Comparison of ENCODE assay signal across 25 cellular contexts in the genomic region with DNA sequence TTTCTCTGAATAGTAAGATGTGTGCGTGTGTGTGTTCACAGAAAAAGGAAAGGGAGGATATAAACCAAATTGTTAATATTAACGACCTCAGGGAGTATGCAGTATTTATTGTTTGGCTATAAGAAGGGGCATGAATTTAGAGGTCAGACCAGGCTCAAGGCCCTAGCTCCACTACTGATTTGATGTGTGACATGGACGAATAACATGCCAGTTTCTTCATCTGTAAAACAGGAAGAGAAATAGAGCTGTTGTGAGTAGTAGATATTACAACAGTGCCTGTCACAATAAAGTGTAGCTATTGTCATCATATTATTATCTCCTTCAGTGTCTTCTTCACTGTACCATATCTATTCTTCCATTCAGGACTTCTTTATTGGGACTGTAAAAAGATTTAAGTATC. TPM values are rescaled to one million over a fixed set of nuclear protein-coding genes. Genes with fewer than 3 reads are reported as not detected.
DNase-seq lines count a peak whose midpoint lies in the region; ATAC-seq, FAIRE-seq and TF ChIP-seq lines count a peak whose summit lies in the region.
"Had no signal": no experiment of that assay in that cellular context is flagged by ENCODE, and none has a peak within 500 bp of the region (broad histone marks: within the 10 kb centered on the region; RNA-seq: fewer than 3 reads in every experiment).

No MANE protein-coding gene starts in this region.

- peak overlapping the region in 1 of 2 donors; percentile 43 for H3K4me3 Mint-ChIP-seq in CD14-positive monocyte
- H3K4me3 Mint-ChIP-seq: activated naive CD4-positive, alpha-beta T cell treated with anti-CD3 and anti-CD28 coated beads, Interleukin-2, amount 50 U/mL, for 24 hours had no signal

- no peak for FAIRE-seq in K562 (lab: Jason Lieb, UNC)

- H3K9me3 ChIP-seq in K562 (replicated peaks; ENCODE audit: control insufficient read depth, insufficient read depth, low read depth, low read length) (no peaks in the 10 kb centered on the region), neutrophil (no peaks in the 10 kb centered on the region), tibial nerve (no peaks in the 10 kb centered on the region)
- H3K9me3 ChIP-seq: colonic mucosa, spleen had no signal

- CTCF ChIA-PET in K562 (lab: Yijun Ruan, JAX; ENCODE audit: low intra/inter-chr PET ratio) = no interaction called here

- H3K27ac Mint-ChIP-seq in CD14-positive monocyte = peak overlapping the region; percentile 43 to 91 (median 78)
- H3K27ac Mint-ChIP-seq: activated naive CD4-positive, alpha-beta T cell treated with anti-CD3 and anti-CD28 coated beads, Interleukin-2, amount 50 U/mL, for 24 hours had no signal

- BruUV-seq in K562 (replicated peaks; lab: Mats Ljungman, UMichigan) = no TSS peak

- H3K4me1 ChIP-seq in K562 (replicated peaks in 1 of 2; ENCODE audit: control insufficient read depth in 2 of 2, insufficient read depth in 2 of 2, low read length in 2 of 2) (peaks cover 3 to 9% of the 10 kb centered on the region in 2 experiments; a peak in 4 of 5 replicates), neutrophil (ENCODE audit: control insufficient read depth in 1 of 2, insufficient read depth in 1 of 2, low read depth in 1 of 2, low read length in 1 of 2) (peaks cover 71 to 75% of the 10 kb centered on the region in 2 experiments), tibial nerve (peaks cover 0 to 18% (median 10%) of the 10 kb centered on the region in 4 donors)

- POLR2A ChIA-PET in K562 (lab: Yijun Ruan, JAX) = interaction anchor here (0.6 to 24.3 kb wide), 7 partner anchors 10 to 116 kb away, joined by 3 to 1576 read pairs (median 4); partner anchors contain the start of genes CAPG and SH2D6

- peaks cover 33% of the 10 kb centered on the region for H3K79me2 ChIP-seq in K562 (ENCODE audit: control insufficient read depth, insufficient read depth, low read length)

- peaks cover 0 to 2% (median 0%) of the 10 kb centered on the region in 7 donors for H3K9me3 Mint-ChIP-seq in CD14-positive monocyte
- H3K9me3 Mint-ChIP-seq: activated naive CD4-positive, alpha-beta T cell treated with anti-CD3 and anti-CD28 coated beads, Interleukin-2, amount 50 U/mL, for 24 hours had no signal

- H3K27ac ChIP-seq in K562 (ENCODE audit: extremely low read depth, low read depth, low read length) (no peak overlapping the region), neutrophil (peak overlapping the region; percentile 77), tibial nerve (peak overlapping the region in 2 of 4 donors; percentile 8 to 99)
- H3K27ac ChIP-seq: brain microvascular endothelial cell, colonic mucosa, PC-9, SJCRH30 had no signal

- no peak for TF ChIP-seq EP300 in K562 (IDR thresholded peaks at IDR 0.05; ENCODE audit: low read length)
- no peak for TF ChIP-seq EP300 in tibial nerve (IDR thresholded peaks at IDR 0.05)

- WGBS in K562 (ENCODE audit: insufficient coverage, low coverage, missing lambda C conversion rate) = 32% methylated on average over 3 of the region's 3 CpGs
- WGBS in tibial nerve, 2 donors = 69 to 76% methylated on average over 3 of the region's 3 CpGs

- TF ChIP-seq RAD21 in K562 (CRISPR knock-in tag; conservative IDR thresholded peaks at IDR 0.05 in 1 of 2, IDR thresholded peaks at IDR 0.05 in 1 of 2) = no peak

- DNase-seq in CD14-positive monocyte (ENCODE audit: low spot score) (no peak), NB4 (ENCODE audit: low read depth) (peak; percentile 56), K562 (ENCODE audit: extremely low read depth in 1 of 4, low spot score in 3 of 4) (no peak), medulla oblongata (ENCODE audit: extremely low spot score) (no peak), HUDEP-2 (lab: John Stamatoyannopoulos, UW; ENCODE audit: unreplicated experiment in 76 of 76) (no peak), tibial nerve (ENCODE audit: low spot score in 2 of 2) (no peak)
- DNase-seq: activated CD4-positive, alpha-beta T cell treated with anti-CD3 and anti-CD28 coated beads for 1 hour; activated T-cell treated with anti-CD3 and anti-CD28 coated beads, Interleukin-2, amount 50 U/mL, for 48 hours; brain microvascular endothelial cell; C1 segment of cervical spinal cord; DMS 273 treated with DMSO at 0.1 percent for 48 hours; head of caudate nucleus; left colon; MM.1S; NCI-H187; NCI-H2227 treated with DMSO at 0.1 percent for 48 hours; NCI-H748 treated with DMSO at 0.1 percent for 48 hours; PC-9; SJCRH30; spleen had no signal

- H3K9me1 ChIP-seq in K562 (ENCODE audit: control insufficient read depth, insufficient read depth, low read length) = no peaks in the 10 kb centered on the region

- no peak overlapping the region for H3K9ac ChIP-seq in K562 (ENCODE audit: insufficient read depth in 1 of 2, low read depth in 2 of 2, low read length in 2 of 2)

- no peaks in the 10 kb centered on the region for H3K27me3 ChIP-seq in K562 (ENCODE audit: control insufficient read depth in 2 of 2, insufficient read depth in 2 of 2, low read length in 2 of 2)
- no peaks in the 10 kb centered on the region for H3K27me3 ChIP-seq in neutrophil
- H3K27me3 ChIP-seq in tibial nerve = no peaks in the 10 kb centered on the region
- H3K27me3 ChIP-seq: brain microvascular endothelial cell, colonic mucosa, SJCRH30, spleen had no signal

- H3K36me3 ChIP-seq in K562 (ENCODE audit: control insufficient read depth, insufficient read depth, low read length) (peaks cover 5% of the 10 kb centered on the region), neutrophil (no peaks in the 10 kb centered on the region), tibial nerve (no peaks in the 10 kb centered on the region)
- H3K36me3 ChIP-seq: colonic mucosa, spleen had no signal

- no peak overlapping the region for H2AFZ ChIP-seq in K562 (ENCODE audit: low read depth, low read length)
- H2AFZ ChIP-seq: PC-9 had no signal

- no peak for TF ChIP-seq POLR2A in NB4 (IDR thresholded peaks at IDR 0.05; ENCODE audit: extremely low read depth, insufficient read length)
- no peak for TF ChIP-seq POLR2A in K562 (conservative IDR thresholded peaks at IDR 0.05)
- no peak for TF ChIP-seq POLR2A in tibial nerve (IDR thresholded peaks at IDR 0.05)

- intact Hi-C loops in CD14-positive monocyte (cut with micrococcal nuclease) = loop anchor here (5.0 kb wide), 2 partner anchors 98 to 113 kb away; no protein-coding TSS in a partner anchor
- intact Hi-C loops in K562 (cut with micrococcal nuclease) = loop anchor here (5.0 kb wide), 1 partner anchor 98 kb away; no protein-coding TSS in a partner anchor

- H3K4me2 ChIP-seq in K562 (ENCODE audit: insufficient read depth, low read length) = no peak overlapping the region
- H3K4me2 ChIP-seq: PC-9 had no signal

- ATAC-seq in K562 (no peak), HG03097 (IDR thresholded peaks at IDR 0.05; ENCODE audit: low FRiP score, unreplicated experiment) (no peak)

- peaks cover 38% of the 10 kb centered on the region for H3K4me1 Mint-ChIP-seq in CD14-positive monocyte

- H3K4me3 ChIP-seq in NB4 (ENCODE audit: low read depth, low read length) = no peak overlapping the region
- H3K4me3 ChIP-seq in K562 = no peak overlapping the region
- H3K4me3 ChIP-seq in neutrophil (ENCODE audit: low read depth in 1 of 2, low read length in 1 of 2) = peak overlapping the region in 1 of 2 experiments; percentile 11
- H3K4me3 ChIP-seq in tibial nerve = no peak overlapping the region
- H3K4me3 ChIP-seq: colonic mucosa, PC-9, SJCRH30, spleen had no signal

- TF ChIP-seq CTCF in CD14-positive monocyte (IDR thresholded peaks at IDR 0.05) = no peak
- TF ChIP-seq CTCF in NB4 (IDR thresholded peaks at IDR 0.05; ENCODE audit: low read depth, low read length) = no peak
- no peak for TF ChIP-seq CTCF in K562 (IDR thresholded peaks at IDR 0.05 in 2 of 3, conservative IDR thresholded peaks at IDR 0.05 in 1 of 3; ENCODE audit: insufficient read depth in 2 of 3, low read depth in 1 of 3, low read length in 3 of 3)
- TF ChIP-seq CTCF in neutrophil (IDR thresholded peaks at IDR 0.05) = no peak
- TF ChIP-seq CTCF in tibial nerve (IDR thresholded peaks at IDR 0.05) = no peak

- in situ Hi-C loops in K562 (cut with MboI) = no loop called here

- H3K27me3 Mint-ChIP-seq in CD14-positive monocyte (ENCODE audit: low read depth in 3 of 3) = peaks cover 0 to 1% (median 0%) of the 10 kb centered on the region in 3 donors
- H3K27me3 Mint-ChIP-seq: activated naive CD4-positive, alpha-beta T cell treated with anti-CD3 and anti-CD28 coated beads, Interleukin-2, amount 50 U/mL, for 24 hours had no signal

- no peaks in the 10 kb centered on the region for H3K36me3 Mint-ChIP-seq in CD14-positive monocyte

- peaks cover 4% of the 10 kb centered on the region for H4K20me1 ChIP-seq in K562 (replicated peaks; ENCODE audit: control insufficient read depth, insufficient read depth, low read length)

RNA-seq across cellular contexts. Expression of gene MAT2A, which starts 4.1 kb away (rescaled TPM):
- polyA plus RNA-seq in CD14-positive monocyte = 100 to 1,000 TPM in 1 of 2 donors, 10 to 100 TPM in 1; 97.0 to 117 TPM
- 2,702 and 3,157 TPM in 2 replicates for total RNA-seq in K562 (2011; cell fraction: chromatin; rRNA removed; ENCODE audit: low replicate concordance)
- 1,250 and 1,264 TPM in 2 replicates for total RNA-seq in K562 (2011; cell fraction: nucleolus; rRNA removed)
- 2,042 and 2,843 TPM in 2 replicates for total RNA-seq in K562 (2011; cell fraction: nucleoplasm; rRNA removed)
- 176 and 192 TPM in 2 replicates for total RNA-seq in K562 (2014; rRNA removed)
- total RNA-seq in K562 (2014; rRNA removed; fragmentation: Illumina TruSeq; extraction: Trizol) = 236 and 242 TPM in 2 replicates
- 215 and 240 TPM in 2 replicates for total RNA-seq in K562 (2015; rRNA removed; fragmentation: Illumina TruSeq; extraction: Trizol)
- total RNA-seq in K562 (2021) = 376 and 394 TPM in 2 replicates
- 606 and 1,027 TPM in 2 replicates for polyA plus RNA-seq in K562 (2011; rRNA removed)
- polyA plus RNA-seq in K562 (2011; cell fraction: cytosol; rRNA removed) = 192 and 285 TPM in 2 replicates
- 3,295 and 5,994 TPM in 2 replicates for polyA plus RNA-seq in K562 (2011; cell fraction: nucleus; rRNA removed)
- 368 and 393 TPM in 2 replicates for polyA plus RNA-seq in K562 (2012)
- polyA plus RNA-seq in K562 (2014; fragmentation: Illumina TruSeq; extraction: Trizol) = 324 and 385 TPM in 2 replicates
- 100 to 1,000 TPM; 130 to 197 TPM for polyA plus RNA-seq in K562 (2014; fragmentation: Nextera tagmentation; extraction: Ambion mirVana)
- polyA plus RNA-seq in K562 (2014; rRNA removed) = 582 and 610 TPM in 2 replicates
- 369 and 549 TPM in 2 replicates for polyA minus RNA-seq in K562 (2011; rRNA and poly(A)+ RNA removed)
- polyA minus RNA-seq in K562 (2011; cell fraction: cytosol; rRNA and poly(A)+ RNA removed) = 138 and 165 TPM in 2 replicates
- polyA minus RNA-seq in K562 (2011; cell fraction: nucleus; rRNA and poly(A)+ RNA removed) = 1,130 and 1,570 TPM in 2 replicates
- total RNA-seq in tibial nerve = 100 to 1,000 TPM; 139 to 164 (median 145) TPM

RNA-seq across cellular contexts. Expression of gene GGCX, which starts 26.4 kb away (rescaled TPM):
- polyA plus RNA-seq in CD14-positive monocyte (10 to 100 TPM; 32.0 to 34.4 TPM), K562 (2011; rRNA removed) (12.5 and 29.2 TPM in 2 replicates), K562 (2014; fragmentation: Illumina TruSeq; extraction: Trizol) (22.7 and 23.4 TPM in 2 replicates), K562 (2014; fragmentation: Nextera tagmentation; extraction: Ambion mirVana) (10 to 100 TPM; 46.7 to 47.1 TPM), K562 (2014; rRNA removed) (29.6 and 31.0 TPM in 2 replicates)
- 126 and 226 TPM in 2 replicates for total RNA-seq in K562 (2011; cell fraction: chromatin; rRNA removed; ENCODE audit: low replicate concordance)
- total RNA-seq in K562 (2011; cell fraction: nucleolus; rRNA removed) = 103 and 119 TPM in 2 replicates
- 111 and 121 TPM in 2 replicates for total RNA-seq in K562 (2011; cell fraction: nucleoplasm; rRNA removed)
- total RNA-seq in K562 (2014; rRNA removed) (14.4 and 18.5 TPM in 2 replicates), K562 (2014; rRNA removed; fragmentation: Illumina TruSeq; extraction: Trizol) (23.9 and 24.2 TPM in 2 replicates), K562 (2015; rRNA removed; fragmentation: Illumina TruSeq; extraction: Trizol) (19.7 and 21.2 TPM in 2 replicates), K562 (2021) (28.1 and 28.4 TPM in 2 replicates), tibial nerve (10 to 100 TPM; 24.7 to 34.3 (median 27.1) TPM)
- polyA plus RNA-seq in K562 (2011; cell fraction: cytosol; rRNA removed) = 19.3 and 37.3 TPM in 2 replicates
- polyA plus RNA-seq in K562 (2011; cell fraction: nucleus; rRNA removed) = 22.9 and 43.4 TPM in 2 replicates
- polyA plus RNA-seq in K562 (2012) = 24.5 and 30.1 TPM in 2 replicates
- polyA minus RNA-seq in K562 (2011; rRNA and poly(A)+ RNA removed) = 21.2 and 39.3 TPM in 2 replicates
- polyA minus RNA-seq in K562 (2011; cell fraction: cytosol; rRNA and poly(A)+ RNA removed) = 6.9 and 15.1 TPM in 2 replicates
- polyA minus RNA-seq in K562 (2011; cell fraction: nucleus; rRNA and poly(A)+ RNA removed) = 31.7 and 35.3 TPM in 2 replicates

RNA-seq across cellular contexts. Expression of gene VAMP8, which starts 42.5 kb away (rescaled TPM):
- 100 to 1,000 TPM; 623 to 761 TPM for polyA plus RNA-seq in CD14-positive monocyte
- total RNA-seq in K562 (2011; cell fraction: chromatin; rRNA removed; ENCODE audit: low replicate concordance) = 24.0 and 36.3 TPM in 2 replicates
- total RNA-seq in K562 (2011; cell fraction: nucleolus; rRNA removed) = 32.9 and 36.7 TPM in 2 replicates
- total RNA-seq in K562 (2011; cell fraction: nucleoplasm; rRNA removed) = 35.9 and 47.3 TPM in 2 replicates
- 146 and 183 TPM in 2 replicates for total RNA-seq in K562 (2014; rRNA removed)
- total RNA-seq in K562 (2014; rRNA removed; fragmentation: Illumina TruSeq; extraction: Trizol) = 107 and 129 TPM in 2 replicates
- total RNA-seq in K562 (2015; rRNA removed; fragmentation: Illumina TruSeq; extraction: Trizol) = 96.4 and 109 TPM in 2 replicates
- total RNA-seq in K562 (2021) = 140 and 149 TPM in 2 replicates
- polyA plus RNA-seq in K562 (2011; rRNA removed) = 184 and 340 TPM in 2 replicates
- 266 and 268 TPM in 2 replicates for polyA plus RNA-seq in K562 (2011; cell fraction: cytosol; rRNA removed)
- 98.3 and 102 TPM in 2 replicates for polyA plus RNA-seq in K562 (2011; cell fraction: nucleus; rRNA removed)
- polyA plus RNA-seq in K562 (2012) = 193 and 225 TPM in 2 replicates
- 301 and 302 TPM in 2 replicates for polyA plus RNA-seq in K562 (2014; fragmentation: Illumina TruSeq; extraction: Trizol)
- polyA plus RNA-seq in K562 (2014; fragmentation: Nextera tagmentation; extraction: Ambion mirVana) = 100 to 1,000 TPM; 566 to 571 TPM
- polyA plus RNA-seq in K562 (2014; rRNA removed) = 248 and 255 TPM in 2 replicates
- polyA minus RNA-seq in K562 (2011; rRNA and poly(A)+ RNA removed) = 89.7 and 134 TPM in 2 replicates
- 26.2 and 47.2 TPM in 2 replicates for polyA minus RNA-seq in K562 (2011; cell fraction: cytosol; rRNA and poly(A)+ RNA removed)
- polyA minus RNA-seq in K562 (2011; cell fraction: nucleus; rRNA and poly(A)+ RNA removed) = 16.0 and 18.9 TPM in 2 replicates
- total RNA-seq in tibial nerve = 10 to 100 TPM in 2 of 4 donors, 1 to 10 TPM in 2; 4.3 to 24.0 (median 11.8) TPM
- total RNA-seq: A673 had no signal

RNA-seq across cellular contexts. Expression of gene VAMP5, which starts 49.4 kb away (rescaled TPM):
- 100 to 1,000 TPM; 171 to 251 TPM for polyA plus RNA-seq in CD14-positive monocyte
- total RNA-seq in K562 (2011; cell fraction: chromatin; rRNA removed; ENCODE audit: low replicate concordance) = 0.74 and 3.7 TPM in 2 replicates
- total RNA-seq in K562 (2011; cell fraction: nucleolus; rRNA removed) = 2.6 and 4.3 TPM in 2 replicates
- 1.8 and 2.7 TPM in 2 replicates for total RNA-seq in K562 (2011; cell fraction: nucleoplasm; rRNA removed)
- 0.41 and 0.59 TPM in 2 replicates for total RNA-seq in K562 (2014; rRNA removed)
- total RNA-seq in K562 (2014; rRNA removed; fragmentation: Illumina TruSeq; extraction: Trizol) = not detected in 2 replicates
- total RNA-seq in K562 (2015; rRNA removed; fragmentation: Illumina TruSeq; extraction: Trizol) = not detected in 2 replicates
- 0.85 and 1.1 TPM in 2 replicates for total RNA-seq in K562 (2021)
- polyA plus RNA-seq in K562 (2011; rRNA removed) = 1.5 and 1.9 TPM in 2 replicates
- 2.1 and 2.8 TPM in 2 replicates for polyA plus RNA-seq in K562 (2011; cell fraction: cytosol; rRNA removed)
- 4.2 and 6.3 TPM in 2 replicates for polyA plus RNA-seq in K562 (2011; cell fraction: nucleus; rRNA removed)
- 0.68 and 4.7 TPM in 2 replicates for polyA plus RNA-seq in K562 (2012)
- polyA plus RNA-seq in K562 (2014; fragmentation: Illumina TruSeq; extraction: Trizol) = 0.39 and 0.54 TPM in 2 replicates
- 1 to 10 TPM; 1.5 to 1.9 TPM for polyA plus RNA-seq in K562 (2014; fragmentation: Nextera tagmentation; extraction: Ambion mirVana)
- 0.34 and 1.5 TPM in 2 replicates for polyA plus RNA-seq in K562 (2014; rRNA removed)
- polyA minus RNA-seq in K562 (2011; rRNA and poly(A)+ RNA removed) = 1.3 and 2.5 TPM in 2 replicates
- not detected in 2 replicates for polyA minus RNA-seq in K562 (2011; cell fraction: cytosol; rRNA and poly(A)+ RNA removed)
- 0.54 and 0.78 TPM in 2 replicates for polyA minus RNA-seq in K562 (2011; cell fraction: nucleus; rRNA and poly(A)+ RNA removed)
- total RNA-seq in tibial nerve = 10 to 100 TPM; 39.6 to 91.6 (median 55.6) TPM
- total RNA-seq: SJCRH30 had no signal
